Comparison of ENCODE assay signal across 8 cellular contexts in the genomic region with DNA sequence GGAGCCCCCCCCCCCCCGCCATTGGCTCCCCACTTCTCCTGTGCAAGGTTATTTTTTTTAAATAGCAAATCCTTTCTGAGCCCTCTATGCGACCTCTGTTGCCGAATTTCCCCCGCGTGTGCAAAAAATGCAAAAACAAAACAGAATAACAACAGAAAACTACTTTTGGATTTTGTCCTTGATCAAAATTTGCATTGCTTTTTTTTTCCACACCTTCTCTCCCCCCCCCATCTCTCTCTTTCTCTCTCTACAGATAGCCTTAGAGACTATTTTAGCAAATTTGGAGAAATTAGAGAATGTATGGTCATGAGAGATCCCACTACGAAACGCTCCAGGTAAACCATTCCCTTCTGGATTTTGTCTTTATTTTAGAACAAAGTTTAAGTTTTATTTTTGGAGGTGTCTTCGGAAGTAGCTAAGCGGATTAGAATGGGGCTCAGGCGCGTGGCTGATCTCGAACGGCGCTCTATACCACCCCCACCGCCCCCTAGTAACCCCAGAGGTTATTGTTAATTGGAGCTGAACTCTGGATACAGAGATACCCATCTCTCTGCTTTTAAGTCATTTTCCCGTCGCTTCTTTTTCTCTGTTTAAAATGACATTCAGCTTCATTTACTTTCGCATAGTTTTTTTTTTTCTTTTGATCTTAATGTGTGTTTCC. TPM values are rescaled to one million over a fixed set of nuclear protein-coding genes. Genes with fewer than 3 reads are reported as not detected.
DNase-seq lines count a peak whose midpoint lies in the region; ATAC-seq and TF ChIP-seq lines count a peak whose summit lies in the region.

No MANE protein-coding gene starts in this region.

- peak in 2 of 7 experiments; percentile 28 to 42 for DNase-seq in CD8-positive, alpha-beta T cell
- DNase-seq in activated naive CD8-positive, alpha-beta T cell treated with anti-CD3 and anti-CD28 coated beads for 36 hours = no peak
- no peak for DNase-seq in kidney epithelial cell (ENCODE audit: low read depth)
- DNase-seq in NCI-H510A treated with DMSO at 0.1 percent for 48 hours (lab: John Stamatoyannopoulos, UW) = no peak

- peak overlapping the region; percentile 73 for H3K4me3 ChIP-seq in CD8-positive, alpha-beta T cell (ENCODE audit: low read depth, low read length)
- H3K4me3 ChIP-seq in KMS-11 (IDR thresholded peaks at IDR 0.05; ENCODE audit: insufficient read depth, low read depth, low read length) = no peak overlapping the region
- peak overlapping the region; percentile 74 for H3K4me3 ChIP-seq in kidney epithelial cell (ENCODE audit: low read depth, low read length)

- peak overlapping the region; percentile 91 for H3K9ac ChIP-seq in KMS-11

- no peaks in the 10 kb centered on the region for H3K9me3 Mint-ChIP-seq in CD8-positive, alpha-beta T cell
- no peaks in the 10 kb centered on the region for H3K9me3 Mint-ChIP-seq in activated naive CD8-positive, alpha-beta T cell treated with anti-CD3 and anti-CD28 coated beads for 36 hours

- H3K4me3 Mint-ChIP-seq in CD8-positive, alpha-beta T cell = peak overlapping the region; percentile 92
- peak overlapping the region; percentile 88 for H3K4me3 Mint-ChIP-seq in activated naive CD8-positive, alpha-beta T cell treated with anti-CD3 and anti-CD28 coated beads for 36 hours

- peak overlapping the region; percentile 33; the same call in 1 of the 2 replicates for H2AFZ ChIP-seq in KMS-11 (ENCODE audit: low read depth)

- H3K79me2 ChIP-seq in KMS-11 (ENCODE audit: insufficient read depth, low read depth) = peaks cover 56% of the 10 kb centered on the region

- TF ChIP-seq POLR2A in GM18505 (IDR thresholded peaks at IDR 0.05; ENCODE audit: borderline replicate concordance, extremely low read depth, insufficient read depth, insufficient read length) = no peak

- no peaks in the 10 kb centered on the region for H4K20me1 ChIP-seq in KMS-11 (ENCODE audit: insufficient read depth)

- peak overlapping the region; percentile 83 for H3K4me2 ChIP-seq in KMS-11

- no peaks in the 10 kb centered on the region for H3K27me3 Mint-ChIP-seq in CD8-positive, alpha-beta T cell (ENCODE audit: low read depth)
- H3K27me3 Mint-ChIP-seq in activated naive CD8-positive, alpha-beta T cell treated with anti-CD3 and anti-CD28 coated beads for 36 hours = no peaks in the 10 kb centered on the region

- H3K4me1 Mint-ChIP-seq in CD8-positive, alpha-beta T cell (ENCODE audit: low read depth) = peaks cover 61% of the 10 kb centered on the region
- H3K4me1 Mint-ChIP-seq in activated naive CD8-positive, alpha-beta T cell treated with anti-CD3 and anti-CD28 coated beads for 36 hours = peaks cover 53% of the 10 kb centered on the region

- peak overlapping the region; percentile 58 for H3K27ac ChIP-seq in CD8-positive, alpha-beta T cell (ENCODE audit: low read depth, low read length)
- peak overlapping the region; percentile 71 for H3K27ac ChIP-seq in KMS-11
- H3K27ac ChIP-seq in temporal lobe (ENCODE audit: low read depth, low read length) = peak overlapping the region; percentile 71

- CTCF ChIA-PET in CD8-positive, alpha-beta T cell (lab: Charles Lee) = interaction anchor here (1.2 to 11.0 kb wide), 5 partner anchors 14 to 490 kb away, joined by 3 to 93 read pairs (median 4); no protein-coding TSS in a partner anchor

- ATAC-seq in CD8-positive, alpha-beta T cell = peak; percentile 16
- ATAC-seq in GM18505 (IDR thresholded peaks at IDR 0.05; ENCODE audit: unreplicated experiment) = no peak
- no peak for ATAC-seq in HG03439 (IDR thresholded peaks at IDR 0.05; ENCODE audit: unreplicated experiment)

- H3K4me1 ChIP-seq in CD8-positive, alpha-beta T cell (ENCODE audit: insufficient read depth, low read length) = peaks cover 50% of the 10 kb centered on the region
- H3K4me1 ChIP-seq in KMS-11 (ENCODE audit: low read depth, poor library complexity, severe bottlenecking) = peaks cover 44% of the 10 kb centered on the region

- no peaks in the 10 kb centered on the region for H3K9me3 ChIP-seq in CD8-positive, alpha-beta T cell (ENCODE audit: low read length)

- H3K27me3 ChIP-seq in CD8-positive, alpha-beta T cell (ENCODE audit: insufficient read depth, low read length) = no peaks in the 10 kb centered on the region
- no peaks in the 10 kb centered on the region for H3K27me3 ChIP-seq in KMS-11 (ENCODE audit: insufficient read depth, low read depth)
- H3K27me3 ChIP-seq in kidney epithelial cell (ENCODE audit: control insufficient read depth, insufficient read depth, low read length) = no peaks in the 10 kb centered on the region

- intact Hi-C loops in CD8-positive, alpha-beta T cell (cut with DNase I, micrococcal nuclease) = loop anchor here (1.0 to 10.0 kb wide), 19 partner anchors 23 to 1965 kb away; a partner anchor contains a TSS

- peak overlapping the region; percentile 93 for H3K27ac Mint-ChIP-seq in CD8-positive, alpha-beta T cell
- peak overlapping the region; percentile 90 for H3K27ac Mint-ChIP-seq in activated naive CD8-positive, alpha-beta T cell treated with anti-CD3 and anti-CD28 coated beads for 36 hours

- peaks cover 5% of the 10 kb centered on the region for H3K36me3 ChIP-seq in CD8-positive, alpha-beta T cell (ENCODE audit: insufficient read depth, low read length)
- peaks cover 13% of the 10 kb centered on the region; the same call in 1 of the 2 replicates for H3K36me3 ChIP-seq in KMS-11 (ENCODE audit: insufficient read depth)
- no peaks in the 10 kb centered on the region for H3K36me3 ChIP-seq in kidney epithelial cell (ENCODE audit: control insufficient read depth, insufficient read depth, low read length)

- peaks cover 44% of the 10 kb centered on the region for H3K36me3 Mint-ChIP-seq in CD8-positive, alpha-beta T cell
- peaks cover 33% of the 10 kb centered on the region for H3K36me3 Mint-ChIP-seq in activated naive CD8-positive, alpha-beta T cell treated with anti-CD3 and anti-CD28 coated beads for 36 hours

- POLR2A ChIA-PET in CD8-positive, alpha-beta T cell (lab: Charles Lee) = interaction anchor here (0.7 to 1.4 kb wide), 2 partner anchors 14 to 603 kb away, joined by 4 to 5 read pairs; no protein-coding TSS in a partner anchor

- TF ChIP-seq CTCF in CD8-positive, alpha-beta T cell (IDR thresholded peaks at IDR 0.05) = no peak
- TF ChIP-seq CTCF in KMS-11 (conservative IDR thresholded peaks at IDR 0.05; ENCODE audit: low read depth, low read length) (no peak), kidney epithelial cell (IDR thresholded peaks at IDR 0.05; ENCODE audit: insufficient read depth, low read length, poor library complexity, severe bottlenecking) (no peak)

RNA-seq across cellular contexts. Expression of a gene that starts 1.0 kb away (rescaled TPM):
- 100 to 1,000 TPM; 130 to 135 TPM for total RNA-seq in CD8-positive, alpha-beta T cell
- 10 to 100 TPM; 48.0 to 49.4 TPM for total RNA-seq in activated naive CD8-positive, alpha-beta T cell treated with anti-CD3 and anti-CD28 coated beads for 36 hours
- total RNA-seq in kidney epithelial cell = 30.5 and 33.8 TPM in 2 replicates
- 28.3 TPM for total RNA-seq in temporal lobe
